Comparison of ENCODE assay signal across 24 cellular contexts in the genomic region with DNA sequence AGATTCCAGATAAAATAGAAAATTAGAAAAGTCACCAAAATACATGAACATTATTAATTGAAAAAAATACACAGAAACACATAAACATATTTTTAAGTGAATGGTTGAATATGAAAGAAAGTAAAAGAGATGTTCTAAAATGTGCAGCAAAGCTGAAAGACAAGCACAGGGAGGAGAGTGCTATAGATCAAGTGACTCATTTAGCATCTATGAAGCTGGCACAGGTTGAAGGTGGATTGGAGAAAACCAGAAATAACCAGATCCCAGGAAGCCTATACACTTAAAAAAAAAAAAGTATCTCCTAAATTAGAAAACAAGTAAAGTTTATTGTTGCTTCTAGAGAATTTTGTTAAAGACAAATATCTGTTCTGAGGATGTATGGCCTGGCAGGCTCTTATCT.
DNase-seq lines count a peak whose midpoint lies in the region; ATAC-seq and TF ChIP-seq lines count a peak whose summit lies in the region.
"Had no signal": no experiment of that assay in that cellular context is flagged by ENCODE, and none has a peak within 500 bp of the region (broad histone marks: within the 10 kb centered on the region; RNA-seq: fewer than 3 reads in every experiment).

No MANE protein-coding gene starts in this region.

- H3K9me3 ChIP-seq in SU-DHL-6 (ENCODE audit: insufficient read depth, low read length): no peaks in the 10 kb centered on the region
- H3K9me3 ChIP-seq: Caco-2 had no signal

- no peaks in the 10 kb centered on the region for H3K79me2 ChIP-seq in SU-DHL-6 (ENCODE audit: insufficient read depth, low read length)

- no peak overlapping the region for H3K4me3 ChIP-seq in SU-DHL-6 (ENCODE audit: insufficient read depth, low read length, poor library complexity, severe bottlenecking)
- H3K4me3 ChIP-seq: SK-N-MC had no signal

- H4K20me1 ChIP-seq in SU-DHL-6 (ENCODE audit: low read depth, low read length): no peaks in the 10 kb centered on the region

- ATAC-seq in foreskin keratinocyte (peak; percentile 70), HG02981 (IDR thresholded peaks at IDR 0.05; ENCODE audit: unreplicated experiment) (no peak), HG03521 (IDR thresholded peaks at IDR 0.05; ENCODE audit: unreplicated experiment) (no peak), omental fat pad (ENCODE audit: low FRiP score) (no peak)
- ATAC-seq: CD8-positive, alpha-beta T cell; HCT116; T-helper 17 cell had no signal

- no peak overlapping the region for H3K9ac ChIP-seq in SU-DHL-6 (ENCODE audit: low read length)
- H3K9ac ChIP-seq: KMS-11 had no signal

- DNase-seq in DMS53 treated with DMSO at 0.1 percent for 48 hours (lab: John Stamatoyannopoulos, UW; ENCODE audit: unreplicated experiment) (peak; percentile 2), HS-5 (ENCODE audit: low read depth) (peak; percentile 10), foreskin keratinocyte (peak in 1 of 2 donors; percentile 35), omental fat pad (ENCODE audit: low spot score) (no peak)
- DNase-seq: Caco-2; CD8-positive, alpha-beta T cell; DMS79 treated with DMSO at 0.1 percent for 48 hours; GF-D8; NCI-H1048; NCI-H1417; NCI-H1694; NCI-H2029 treated with DMSO at 0.1 percent for 48 hours; NCI-H526 treated with DMSO at 0.1 percent for 48 hours; RPMI8226; SIG-M5; SW 1271; T-helper 17 cell had no signal

- H3K4me1 ChIP-seq in foreskin keratinocyte: no peaks in the 10 kb centered on the region
- H3K4me1 ChIP-seq: Caco-2 had no signal

- H3K9me2 ChIP-seq in SU-DHL-6 (replicated peaks; ENCODE audit: insufficient read depth, low read length): no peaks in the 10 kb centered on the region

- H3K27me3 ChIP-seq in SU-DHL-6 (ENCODE audit: low read length) (no peaks in the 10 kb centered on the region), foreskin keratinocyte (no peaks in the 10 kb centered on the region)

- peak overlapping the region; percentile 19 for H2AFZ ChIP-seq in SU-DHL-6 (ENCODE audit: low read depth, low read length, severe bottlenecking)

- no peaks in the 10 kb centered on the region for H3K36me3 ChIP-seq in SU-DHL-6 (ENCODE audit: low read length)

- H3K27ac ChIP-seq in SU-DHL-6 (ENCODE audit: low read depth, low read length) (no peak overlapping the region), foreskin keratinocyte (no peak overlapping the region)
- H3K27ac ChIP-seq: C4-2B, KMS-11, SK-N-MC had no signal

- no peaks in the 10 kb centered on the region for H3F3A ChIP-seq in SU-DHL-6 (ENCODE audit: insufficient read depth)

- TF ChIP-seq CTCF in SU-DHL-6 (IDR thresholded peaks at IDR 0.05; ENCODE audit: insufficient read depth, low read length, poor library complexity, severe bottlenecking): no peak
- no peak for TF ChIP-seq CTCF in foreskin keratinocyte (conservative IDR thresholded peaks at IDR 0.05)
- TF ChIP-seq CTCF in omental fat pad (IDR thresholded peaks at IDR 0.05): no peak

- no peak overlapping the region for H3K4me2 ChIP-seq in SU-DHL-6 (ENCODE audit: low read depth, low read length, poor library complexity, severe bottlenecking)
- H3K4me2 ChIP-seq: KMS-11 had no signal
